Comparison of ENCODE assay signal across 9 cellular contexts in the genomic region with DNA sequence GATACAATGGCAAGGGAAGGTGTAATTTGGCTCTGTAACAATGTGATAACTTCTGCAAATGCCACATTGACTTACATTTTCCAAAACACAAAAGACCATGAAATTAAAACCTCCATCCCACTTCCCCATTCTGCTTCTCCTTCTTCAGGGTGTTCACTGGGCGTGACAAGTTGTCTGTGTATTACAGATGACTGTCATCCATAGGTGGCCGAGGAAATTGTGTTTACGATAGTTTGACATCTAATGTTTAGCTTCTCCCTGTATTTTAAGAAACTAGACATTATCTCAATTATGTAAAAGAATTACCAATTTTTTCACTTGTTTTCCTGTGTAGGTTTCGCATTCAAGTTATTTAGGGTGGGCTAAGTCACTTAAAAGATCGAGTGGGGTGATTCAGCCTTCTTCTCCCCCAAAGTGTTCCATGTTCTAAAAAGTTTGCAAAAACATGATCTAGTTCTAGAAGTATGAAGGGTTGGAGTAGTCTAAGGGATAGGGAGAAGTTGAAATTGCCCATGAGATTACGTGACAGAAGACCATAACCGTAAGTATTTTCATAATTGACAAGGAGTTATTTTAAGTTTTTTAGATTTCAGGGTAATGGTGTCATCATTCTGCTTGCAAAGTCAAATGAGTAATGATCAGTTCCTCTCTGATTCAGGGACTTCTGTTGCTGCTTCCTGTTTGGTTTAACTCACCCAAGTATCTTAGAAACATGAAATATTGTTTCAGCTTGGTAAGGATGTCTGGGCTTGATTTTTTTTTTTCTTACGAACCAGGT. TPM values are rescaled to one million over a fixed set of nuclear protein-coding genes. Genes with fewer than 3 reads are reported as not detected.
DNase-seq lines count a peak whose midpoint lies in the region; ATAC-seq and TF ChIP-seq lines count a peak whose summit lies in the region.
"Had no signal": no experiment of that assay in that cellular context is flagged by ENCODE, and none has a peak within 500 bp of the region (broad histone marks: within the 10 kb centered on the region; RNA-seq: fewer than 3 reads in every experiment).

No MANE protein-coding gene starts in this region.

- H3K27me3 Mint-ChIP-seq in activated naive CD4-positive, alpha-beta T cell treated with anti-CD3 and anti-CD28 coated beads for 36 hours (ENCODE audit: low read depth), result no peaks in the 10 kb centered on the region
- H3K27me3 Mint-ChIP-seq: brain had no signal

- H3K27ac Mint-ChIP-seq in activated naive CD4-positive, alpha-beta T cell treated with anti-CD3 and anti-CD28 coated beads for 36 hours, result peak overlapping the region; percentile 99
- H3K27ac Mint-ChIP-seq: brain had no signal

- peak; percentile 79 for ATAC-seq in HG02884 (IDR thresholded peaks at IDR 0.05; ENCODE audit: unreplicated experiment)

- peak overlapping the region; percentile 97 for H3K27ac ChIP-seq in OCI-LY3 (ENCODE audit: low read length)
- peak overlapping the region; percentile 47 for H3K27ac ChIP-seq in epithelial cell of prostate
- peak overlapping the region; percentile 62 to 87 (median 65) for H3K27ac ChIP-seq in stomach
- no peak overlapping the region for H3K27ac ChIP-seq in uterus

- TF ChIP-seq EP300 in stomach (IDR thresholded peaks at IDR 0.05), result no peak

- no peak overlapping the region for H2AFZ ChIP-seq in OCI-LY3 (ENCODE audit: low read depth, low read length)

- TF ChIP-seq CTCF in OCI-LY3 (IDR thresholded peaks at IDR 0.05; ENCODE audit: low read depth, low read length) (no peak), stomach (IDR thresholded peaks at IDR 0.05) (no peak), uterus (IDR thresholded peaks at IDR 0.05) (no peak)

- H3K9me3 Mint-ChIP-seq in activated naive CD4-positive, alpha-beta T cell treated with anti-CD3 and anti-CD28 coated beads for 36 hours, result no peaks in the 10 kb centered on the region
- H3K9me3 Mint-ChIP-seq: brain had no signal

- peaks cover 2% of the 10 kb centered on the region for H3K36me3 ChIP-seq in OCI-LY3 (replicated peaks; ENCODE audit: low read depth, low read length)
- no peaks in the 10 kb centered on the region for H3K36me3 ChIP-seq in stomach
- no peaks in the 10 kb centered on the region for H3K36me3 ChIP-seq in uterus

- peak overlapping the region; percentile 82 for H3K9ac ChIP-seq in OCI-LY3 (ENCODE audit: low read length)

- CTCF ChIA-PET in activated naive CD4-positive, alpha-beta T cell treated with anti-CD3 and anti-CD28 coated beads for 36 hours (lab: Charles Lee), result interaction anchor here (0.6 to 2.2 kb wide), 5 partner anchors 10 to 141 kb away, joined by 3 to 8 read pairs (median 4); no protein-coding TSS in a partner anchor

- TF ChIP-seq POLR2A in stomach (IDR thresholded peaks at IDR 0.05) (no peak), uterus (IDR thresholded peaks at IDR 0.05) (no peak)

- DNase-seq in activated naive CD4-positive, alpha-beta T cell treated with anti-CD3 and anti-CD28 coated beads for 36 hours, result peak; percentile 27
- no peak for DNase-seq in activated naive CD4-positive, alpha-beta T cell treated with anti-CD3 and anti-CD28 coated beads, Interleukin-2, amount 50 U/mL, for 16 hours
- DNase-seq in epithelial cell of prostate (ENCODE audit: low read depth, low spot score) (no peak), stomach (no peak), uterus (no peak), NCI-H345 treated with DMSO at 0.1 percent for 48 hours (lab: John Stamatoyannopoulos, UW; ENCODE audit: unreplicated experiment) (no peak)

- H3K4me1 ChIP-seq in OCI-LY3 (ENCODE audit: low read length) (peaks cover 57% of the 10 kb centered on the region), stomach (peaks cover 0 to 31% (median 21%) of the 10 kb centered on the region in 4 donors), uterus (no peaks in the 10 kb centered on the region)

- H3K4me3 ChIP-seq in OCI-LY3 (ENCODE audit: low read length), result peak overlapping the region; percentile 76
- H3K4me3 ChIP-seq in stomach, result no peak overlapping the region
- H3K4me3 ChIP-seq in uterus, result no peak overlapping the region

- no peaks in the 10 kb centered on the region for H4K20me1 ChIP-seq in OCI-LY3 (ENCODE audit: insufficient read depth, low read length)

- peak overlapping the region; percentile 97 for H3K4me2 ChIP-seq in OCI-LY3 (ENCODE audit: low read length)

- intact Hi-C loops in activated naive CD4-positive, alpha-beta T cell treated with anti-CD3 and anti-CD28 coated beads for 36 hours (cut with micrococcal nuclease), result loop anchor here (1.0 to 5.0 kb wide), 11 partner anchors 8 to 1127 kb away; a partner anchor contains a TSS
- intact Hi-C loops in stomach (cut with DNase I; ENCODE audit: low total_unique reads), result no loop called here
- intact Hi-C loops in uterus (cut with DNase I; ENCODE audit: low total_unique reads), result no loop called here

- WGBS in stomach, 5 donors, result 30 to 60% (median 42%) methylated on average over 8 of the region's 8 CpGs

- H3K36me3 Mint-ChIP-seq in activated naive CD4-positive, alpha-beta T cell treated with anti-CD3 and anti-CD28 coated beads for 36 hours (ENCODE audit: low read depth), result peaks cover 11% of the 10 kb centered on the region
- H3K36me3 Mint-ChIP-seq: brain had no signal

- H3K79me2 ChIP-seq in OCI-LY3 (ENCODE audit: low read length), result no peaks in the 10 kb centered on the region

- H3K9me3 ChIP-seq in OCI-LY3 (ENCODE audit: insufficient read depth, low read length) (no peaks in the 10 kb centered on the region; the same call in 1 of the 2 replicates), stomach (no peaks in the 10 kb centered on the region), uterus (no peaks in the 10 kb centered on the region)

- no peaks in the 10 kb centered on the region for H3K27me3 ChIP-seq in OCI-LY3 (ENCODE audit: low read depth, low read length)
- no peaks in the 10 kb centered on the region for H3K27me3 ChIP-seq in stomach
- H3K27me3 ChIP-seq in uterus, result no peaks in the 10 kb centered on the region

- H3K4me1 Mint-ChIP-seq in activated naive CD4-positive, alpha-beta T cell treated with anti-CD3 and anti-CD28 coated beads for 36 hours (ENCODE audit: low read depth), result peaks cover 94% of the 10 kb centered on the region
- H3K4me1 Mint-ChIP-seq: brain had no signal

- peak overlapping the region; percentile 64 for H3K4me3 Mint-ChIP-seq in activated naive CD4-positive, alpha-beta T cell treated with anti-CD3 and anti-CD28 coated beads for 36 hours
- H3K4me3 Mint-ChIP-seq: brain had no signal

RNA-seq across cellular contexts. Expression of a gene that starts 25.2 kb away (rescaled TPM):
- 100 to 1,000 TPM; 599 to 610 TPM for total RNA-seq in activated naive CD4-positive, alpha-beta T cell treated with anti-CD3 and anti-CD28 coated beads for 36 hours
- 10 to 100 TPM in 3 of 5 donors, 1 to 10 TPM in 1, not detected in 1; 8.2 to 30.7 (median 21.1) TPM for total RNA-seq in stomach
- 10 to 100 TPM in 1 of 3 donors, 1 to 10 TPM in 2; 5.3 to 17.9 (median 9.3) TPM for polyA plus RNA-seq in stomach
- total RNA-seq in uterus, result 1 to 10 TPM in 2 of 4 donors, under 1 TPM in 1, not detected in 1; 0.26 to 5.5 (median 2.6) TPM

Comparison
In these comparisons a context has a peak if more than half of its experiments do, and no peak if none do; other contexts are left out.
1. H3K27ac ChIP-seq: peak in OCI-LY3 (single experiment), epithelial cell of prostate (single experiment) and stomach (5 of 5); none in uterus (0 of 2).
2. RNA of a gene that starts 25.2 kb away (total RNA-seq): 599 to 610 TPM in activated naive CD4-positive, alpha-beta T cell treated with anti-CD3 and anti-CD28 coated beads for 36 hours; 8.2 to 30.7 TPM in stomach and 0.26 to 5.5 TPM in uterus; every median in the first group is over 10 times any median in the second.